Comparison of ENCODE assay signal across 1 cellular context in genomic region chr7:102193806-102194205, GRCh38.
TF ChIP-seq lines count a peak whose summit lies in the region.

No MANE protein-coding gene starts in this region.

TF ChIP-seq in WTC11, 78 proteins besides CTCF, POLR2A, EP300 and RAD21 (continued from another document):
- TF ChIP-seq ZNF281 (CRISPR knock-in tag; IDR thresholded peaks at IDR 0.05) (no peak), SMAD3 (CRISPR knock-in tag; IDR thresholded peaks at IDR 0.05; ENCODE audit: borderline replicate concordance) (no peak), ZNF416 (CRISPR knock-in tag; IDR thresholded peaks at IDR 0.05) (no peak), FOXK1 (CRISPR knock-in tag; IDR thresholded peaks at IDR 0.05) (no peak), GTF2I (CRISPR knock-in tag; conservative IDR thresholded peaks at IDR 0.05) (no peak), NFE2L1 (CRISPR knock-in tag; IDR thresholded peaks at IDR 0.05) (no peak)
